In genomic region chr5:115977988-115978387, GRCh38 we compare ENCODE assay signal across 1 cellular context.
TF ChIP-seq lines count a peak whose summit lies in the region.

No MANE protein-coding gene starts in this region.

TF ChIP-seq in HepG2, 621 proteins besides CTCF, POLR2A, EP300 and RAD21 (continued from another document):
- TF ChIP-seq ZNF546 (CRISPR knock-in tag; conservative IDR thresholded peaks at IDR 0.05): no peak
- TF ChIP-seq, protein P1, sequence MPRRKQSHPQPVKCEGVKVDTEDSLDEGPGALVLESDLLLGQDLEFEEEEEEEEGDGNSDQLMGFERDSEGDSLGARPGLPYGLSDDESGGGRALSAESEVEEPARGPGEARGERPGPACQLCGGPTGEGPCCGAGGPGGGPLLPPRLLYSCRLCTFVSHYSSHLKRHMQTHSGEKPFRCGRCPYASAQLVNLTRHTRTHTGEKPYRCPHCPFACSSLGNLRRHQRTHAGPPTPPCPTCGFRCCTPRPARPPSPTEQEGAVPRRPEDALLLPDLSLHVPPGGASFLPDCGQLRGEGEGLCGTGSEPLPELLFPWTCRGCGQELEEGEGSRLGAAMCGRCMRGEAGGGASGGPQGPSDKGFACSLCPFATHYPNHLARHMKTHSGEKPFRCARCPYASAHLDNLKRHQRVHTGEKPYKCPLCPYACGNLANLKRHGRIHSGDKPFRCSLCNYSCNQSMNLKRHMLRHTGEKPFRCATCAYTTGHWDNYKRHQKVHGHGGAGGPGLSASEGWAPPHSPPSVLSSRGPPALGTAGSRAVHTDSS (CRISPR knock-in tag; conservative IDR thresholded peaks at IDR 0.05): no peak
- no peak for TF ChIP-seq TRIM24 (CRISPR knock-in tag; IDR thresholded peaks at IDR 0.05)
- no peak for TF ChIP-seq KDM6A (CRISPR knock-in tag; IDR thresholded peaks at IDR 0.05; ENCODE audit: low read depth)
- no peak for TF ChIP-seq ZBTB40 (IDR thresholded peaks at IDR 0.05)
- TF ChIP-seq ZBTB40 (CRISPR knock-in tag; IDR thresholded peaks at IDR 0.05): no peak
- no peak for TF ChIP-seq RARG (CRISPR knock-in tag; IDR thresholded peaks at IDR 0.05; ENCODE audit: low read depth)
- no peak for TF ChIP-seq ZC3H13 (CRISPR knock-in tag; IDR thresholded peaks at IDR 0.05)
- TF ChIP-seq ZNF264 (CRISPR knock-in tag; IDR thresholded peaks at IDR 0.05): no peak
- TF ChIP-seq MAX (IDR thresholded peaks at IDR 0.05): no peak
- TF ChIP-seq ZC3H4 (CRISPR knock-in tag; IDR thresholded peaks at IDR 0.05; ENCODE audit: borderline replicate concordance): no peak
- TF ChIP-seq, protein P2, sequence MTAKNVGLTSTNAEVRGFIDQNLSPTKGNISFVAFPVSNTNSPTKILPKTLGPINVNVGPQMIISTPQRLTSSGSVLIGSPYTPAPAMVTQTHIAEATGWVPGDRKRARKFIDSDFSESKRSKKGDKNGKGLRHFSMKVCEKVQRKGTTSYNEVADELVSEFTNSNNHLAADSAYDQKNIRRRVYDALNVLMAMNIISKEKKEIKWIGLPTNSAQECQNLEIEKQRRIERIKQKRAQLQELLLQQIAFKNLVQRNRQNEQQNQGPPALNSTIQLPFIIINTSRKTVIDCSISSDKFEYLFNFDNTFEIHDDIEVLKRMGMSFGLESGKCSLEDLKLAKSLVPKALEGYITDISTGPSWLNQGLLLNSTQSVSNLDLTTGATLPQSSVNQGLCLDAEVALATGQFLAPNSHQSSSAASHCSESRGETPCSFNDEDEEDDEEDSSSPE (CRISPR knock-in tag; IDR thresholded peaks at IDR 0.05): no peak
